Comparison of ENCODE assay signal across 8 cellular contexts in the genomic region with DNA sequence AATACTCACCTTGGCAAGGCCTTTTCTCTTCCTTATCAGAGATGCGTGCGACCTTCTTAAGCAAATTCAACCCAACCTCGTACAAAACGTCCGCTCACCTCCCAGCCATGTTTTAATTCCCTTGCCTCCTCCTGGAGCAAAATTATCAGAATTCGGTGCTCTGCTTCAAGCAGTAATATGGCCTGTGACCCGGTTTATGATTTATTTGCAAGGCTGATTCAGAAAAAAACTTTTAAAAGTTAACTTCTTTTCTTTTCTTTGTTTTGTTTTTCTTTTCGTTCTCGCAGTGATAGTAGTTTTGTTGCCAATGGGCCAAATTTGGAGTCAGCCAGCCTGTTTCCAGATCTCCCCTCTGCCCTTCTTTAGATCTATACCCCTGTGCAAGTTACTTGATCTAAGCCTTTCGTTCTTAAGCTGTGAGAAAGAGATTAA. TPM values are rescaled to one million over a fixed set of nuclear protein-coding genes. Genes with fewer than 3 reads are reported as not detected.
A peak's percentile ranks its signal among the peaks of the same experiment; 100 is the strongest.
DNase-seq lines count a peak whose midpoint lies in the region; ATAC-seq, FAIRE-seq and TF ChIP-seq lines count a peak whose summit lies in the region.

A gene with protein sequence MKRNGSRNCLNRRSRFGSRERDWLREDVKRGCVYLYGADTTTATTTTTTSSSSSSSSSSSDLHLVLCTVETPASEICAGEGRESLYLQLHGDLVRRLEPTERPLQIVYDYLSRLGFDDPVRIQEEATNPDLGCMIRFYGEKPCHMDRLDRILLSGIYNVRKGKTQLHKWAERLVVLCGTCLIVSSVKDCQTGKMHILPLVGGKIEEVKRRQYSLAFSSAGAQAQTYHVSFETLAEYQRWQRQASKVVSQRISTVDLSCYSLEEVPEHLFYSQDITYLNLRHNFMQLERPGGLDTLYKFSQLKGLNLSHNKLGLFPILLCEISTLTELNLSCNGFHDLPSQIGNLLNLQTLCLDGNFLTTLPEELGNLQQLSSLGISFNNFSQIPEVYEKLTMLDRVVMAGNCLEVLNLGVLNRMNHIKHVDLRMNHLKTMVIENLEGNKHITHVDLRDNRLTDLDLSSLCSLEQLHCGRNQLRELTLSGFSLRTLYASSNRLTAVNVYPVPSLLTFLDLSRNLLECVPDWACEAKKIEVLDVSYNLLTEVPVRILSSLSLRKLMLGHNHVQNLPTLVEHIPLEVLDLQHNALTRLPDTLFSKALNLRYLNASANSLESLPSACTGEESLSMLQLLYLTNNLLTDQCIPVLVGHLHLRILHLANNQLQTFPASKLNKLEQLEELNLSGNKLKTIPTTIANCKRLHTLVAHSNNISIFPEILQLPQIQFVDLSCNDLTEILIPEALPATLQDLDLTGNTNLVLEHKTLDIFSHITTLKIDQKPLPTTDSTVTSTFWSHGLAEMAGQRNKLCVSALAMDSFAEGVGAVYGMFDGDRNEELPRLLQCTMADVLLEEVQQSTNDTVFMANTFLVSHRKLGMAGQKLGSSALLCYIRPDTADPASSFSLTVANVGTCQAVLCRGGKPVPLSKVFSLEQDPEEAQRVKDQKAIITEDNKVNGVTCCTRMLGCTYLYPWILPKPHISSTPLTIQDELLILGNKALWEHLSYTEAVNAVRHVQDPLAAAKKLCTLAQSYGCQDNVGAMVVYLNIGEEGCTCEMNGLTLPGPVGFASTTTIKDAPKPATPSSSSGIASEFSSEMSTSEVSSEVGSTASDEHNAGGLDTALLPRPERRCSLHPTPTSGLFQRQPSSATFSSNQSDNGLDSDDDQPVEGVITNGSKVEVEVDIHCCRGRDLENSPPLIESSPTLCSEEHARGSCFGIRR (N-terminal part only) (minus strand): TSS at position 382 of the 432 bp plus-strand sequence. CDS start 9,906 bp downstream, outside the sequence.

- no peak for TF ChIP-seq CTCF in A549 (IDR thresholded peaks at IDR 0.05)

- H3K9ac ChIP-seq in muscle layer of colon (ENCODE audit: low read length) = peak within 1 kb of the TSS; percentile 41

- TF ChIP-seq EP300 in A549 (IDR thresholded peaks at IDR 0.05) = no peak

- peak within 1 kb of the TSS; percentile 75 to 91 (median 87) for H3K4me3 Mint-ChIP-seq in IgD-negative memory B cell

- no peaks in the 10 kb centered on the region for H3K36me3 Mint-ChIP-seq in IgD-negative memory B cell

- no peaks in the 10 kb centered on the region for H3K36me3 ChIP-seq in muscle layer of colon (ENCODE audit: insufficient read depth, low read length)

- H3K9me3 ChIP-seq in A549 = no peaks in the 10 kb centered on the region
- H3K9me3 ChIP-seq in muscle layer of colon (ENCODE audit: low read length) = no peaks in the 10 kb centered on the region

- no peak; a peak in 1 of 6 replicates for ATAC-seq in A549

- CTCF ChIA-PET in A549 (lab: Yijun Ruan, JAX) = no interaction called here

- H3K4me1 ChIP-seq in A549 = peaks cover 16% of the 10 kb centered on the region
- H3K4me1 ChIP-seq in muscle layer of colon (ENCODE audit: insufficient read depth, low read length) = peaks cover 21% of the 10 kb centered on the region

- H3K27me3 Mint-ChIP-seq in IgD-negative memory B cell = no peaks in the 10 kb centered on the region

- no peak for TF ChIP-seq POLR2A in A549 (IDR thresholded peaks at IDR 0.05; ENCODE audit: low read length)

- peak within 1 kb of the TSS; percentile 83 to 97 for H3K27ac ChIP-seq in A549
- H3K27ac ChIP-seq in cingulate gyrus (ENCODE audit: low read depth, low read length) = peak within 1 kb of the TSS; percentile 75
- peak within 1 kb of the TSS; percentile 56 for H3K27ac ChIP-seq in muscle layer of colon (ENCODE audit: low read depth, low read length)

- peak within 1 kb of the TSS; percentile 84 for H3K4me2 ChIP-seq in A549

- peak within 1 kb of the TSS; percentile 52 to 91 (median 88) for H3K27ac Mint-ChIP-seq in IgD-negative memory B cell

- POLR2A ChIA-PET in A549 (lab: Yijun Ruan, JAX) = no interaction called here

- H3K27me3 ChIP-seq in muscle layer of colon (ENCODE audit: control insufficient read depth in 1 of 2, insufficient read depth in 2 of 2, low read length in 2 of 2) = no peaks in the 10 kb centered on the region

- H3K9me3 Mint-ChIP-seq in IgD-negative memory B cell = no peaks in the 10 kb centered on the region

- FAIRE-seq in A549 (lab: Jason Lieb, UNC) = no peak

- intact Hi-C loops in head of caudate nucleus (cut with DNase I) = no loop called here

- WGBS in A549 (ENCODE audit: missing lambda C conversion rate) = 43% methylated on average over 10 of the region's 10 CpGs

- DNase-seq in A549 (ENCODE audit: low read depth in 1 of 2, low spot score in 1 of 2) (no peak), head of caudate nucleus (no peak), activated gamma-delta T cell (lab: John Stamatoyannopoulos, UW) (no peak), DMS153 (lab: John Stamatoyannopoulos, UW) (no peak)
- no peak for DNase-seq in stimulated activated CD4-positive, alpha-beta T cell treated with anti-CD3 and anti-CD28 coated beads, Interleukin-1b, Interleukin-23, amount 100 ng/mL, for 48 hours

- peaks cover 32 to 37% (median 34%) of the 10 kb centered on the region in 3 donors for H3K4me1 Mint-ChIP-seq in IgD-negative memory B cell

- peak within 1 kb of the TSS; percentile 76 for H3K4me3 ChIP-seq in A549
- peak within 1 kb of the TSS; percentile 75 to 86 for H3K4me3 ChIP-seq in muscle layer of colon (ENCODE audit: low read depth in 1 of 2, low read length in 2 of 2)

- no peak for TF ChIP-seq RAD21 in A549 (conservative IDR thresholded peaks at IDR 0.05 in 1 of 2, IDR thresholded peaks at IDR 0.05 in 1 of 2)

TF ChIP-seq in A549, 52 proteins besides CTCF, POLR2A, EP300 and RAD21:
- TF ChIP-seq JUN (IDR thresholded peaks at IDR 0.05) (no peak), ESRRA (IDR thresholded peaks at IDR 0.05; ENCODE audit: borderline replicate concordance, low read length) (no peak)
- TF ChIP-seq, protein P1, sequence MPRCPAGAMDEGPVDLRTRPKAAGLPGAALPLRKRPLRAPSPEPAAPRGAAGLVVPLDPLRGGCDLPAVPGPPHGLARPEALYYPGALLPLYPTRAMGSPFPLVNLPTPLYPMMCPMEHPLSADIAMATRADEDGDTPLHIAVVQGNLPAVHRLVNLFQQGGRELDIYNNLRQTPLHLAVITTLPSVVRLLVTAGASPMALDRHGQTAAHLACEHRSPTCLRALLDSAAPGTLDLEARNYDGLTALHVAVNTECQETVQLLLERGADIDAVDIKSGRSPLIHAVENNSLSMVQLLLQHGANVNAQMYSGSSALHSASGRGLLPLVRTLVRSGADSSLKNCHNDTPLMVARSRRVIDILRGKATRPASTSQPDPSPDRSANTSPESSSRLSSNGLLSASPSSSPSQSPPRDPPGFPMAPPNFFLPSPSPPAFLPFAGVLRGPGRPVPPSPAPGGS (IDR thresholded peaks at IDR 0.05) = no peak
TF ChIP-seq in A549: peak in this region for 0.

RNA-seq across cellular contexts. Expression of the gene that starts here (rescaled TPM):
- polyA plus RNA-seq in A549 (2011; rRNA removed) (11.3 and 12.6 TPM in 2 replicates), A549 (2017; fragmentation: RNase III; extraction: RNeasy Plus Mini Kit Qiagen cat#74134 plus additional on column Dnase treatment) (7.9 to 8.2 TPM (median 8.0 TPM) in 3 replicates), IgD-negative memory B cell (4.7 TPM)
- polyA plus RNA-seq in A549 (2012; cell fraction: cytosol; rRNA removed) = 5.3 and 6.5 TPM in 2 replicates
- polyA plus RNA-seq in A549 (2012; cell fraction: nucleus; rRNA removed) = 7.4 and 8.8 TPM in 2 replicates
- 27.6 and 29.4 TPM in 2 replicates for polyA minus RNA-seq in A549 (2011; rRNA and poly(A)+ RNA removed)
